24 cellular contexts compared by ENCODE assay signal in the genomic region with DNA sequence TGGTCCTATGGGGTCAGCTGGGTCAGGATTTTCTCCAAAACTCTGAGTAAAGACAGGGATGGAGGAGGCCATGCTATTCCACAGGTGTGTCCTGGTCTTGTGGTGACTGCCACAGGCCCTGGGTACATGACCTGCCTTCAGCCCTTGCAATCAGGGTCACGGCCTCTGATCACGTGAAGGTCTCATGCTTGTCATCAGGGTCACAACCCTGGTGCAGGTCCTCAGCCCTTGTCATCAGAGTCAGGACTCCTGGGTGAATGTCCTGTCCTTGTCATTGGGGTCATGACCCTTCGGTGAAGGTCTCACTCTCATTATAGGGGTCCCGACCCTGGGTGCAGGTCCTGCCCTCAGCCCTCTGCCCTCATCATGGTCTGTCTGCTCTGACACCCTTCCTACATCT. TPM values are rescaled to one million over a fixed set of nuclear protein-coding genes. Genes with fewer than 3 reads are reported as not detected.
"Had no signal": no experiment of that assay in that cellular context is flagged by ENCODE, and none has a peak within 500 bp of the region (broad histone marks: within the 10 kb centered on the region; RNA-seq: fewer than 3 reads in every experiment).

No MANE protein-coding gene starts in this region.

- H3K27ac Mint-ChIP-seq: memory B cell; natural killer cell; progenitor cell of endocrine pancreas; stimulated activated memory B cell treated with anti-CD40 and anti-IgM and Interleukin-4, amounts not matched to agents 10 μg/mL and 1 μg/mL and 100 μg/mL, for 72 hours had no signal

- H3K36me3 Mint-ChIP-seq: immature natural killer cell; memory B cell; natural killer cell; stimulated activated memory B cell treated with anti-CD40 and anti-IgM and Interleukin-4, amounts not matched to agents 10 μg/mL and 1 μg/mL and 100 μg/mL, for 72 hours had no signal

- H3K9me3 Mint-ChIP-seq: immature natural killer cell; memory B cell; natural killer cell; stimulated activated memory B cell treated with anti-CD40 and anti-IgM and Interleukin-4, amounts not matched to agents 10 μg/mL and 1 μg/mL and 100 μg/mL, for 72 hours had no signal

- ATAC-seq: left colon; left ventricle myocardium superior; natural killer cell; pancreas; sciatic nerve; stimulated activated memory B cell treated with anti-CD40 and anti-IgM and Interleukin-4, amounts not matched to agents 10 μg/mL and 1 μg/mL and 100 μg/mL, for 72 hours; stimulated activated naive CD8-positive, alpha-beta T cell treated with anti-CD3 and anti-CD28 coated beads, Interleukin-15, Interleukin-2, amounts not matched to agents 100 U/mL and 50 U/mL, for 24 hours had no signal

- H3K4me3 Mint-ChIP-seq: immature natural killer cell; memory B cell; natural killer cell; stimulated activated memory B cell treated with anti-CD40 and anti-IgM and Interleukin-4, amounts not matched to agents 10 μg/mL and 1 μg/mL and 100 μg/mL, for 72 hours had no signal

- DNase-seq: cortex of kidney; dorsolateral prefrontal cortex; effector CD4-positive, alpha-beta T cell; hypothalamus; immature natural killer cell; islet precursor cell; kidney glomerular epithelial cell; left colon; left ventricle myocardium superior; natural killer cell; stimulated activated CD4-positive, alpha-beta T cell treated with anti-CD3 and anti-CD28 coated beads, Interleukin-2, amount 100 ng/mL, for 24 hours; stimulated activated CD4-positive, alpha-beta T cell treated with anti-CD3 and anti-CD28 coated beads, Interleukin-4, amount 100 ng/mL, for 24 hours; stimulated activated naive CD8-positive, alpha-beta T cell treated with anti-CD3 and anti-CD28 coated beads, Interleukin-15, Interleukin-2, amounts not matched to agents 100 U/mL and 50 U/mL, for 24 hours; substantia nigra; testis; tibial artery; upper lobe of left lung had no signal

RNA-seq across cellular contexts. Expression of a gene that starts 24.2 kb away (rescaled TPM):
- total RNA-seq: fibroblast of villous mesenchyme, natural killer cell, progenitor cell of endocrine pancreas, smooth muscle cell had no signal
